ENCODE assay signal across 21 cellular contexts in genomic region chr11:128765571-128766530, GRCh38.
A peak's percentile ranks its signal among the peaks of the same experiment; 100 is the strongest.
DNase-seq lines count a peak whose midpoint lies in the region; ATAC-seq, FAIRE-seq and TF ChIP-seq lines count a peak whose summit lies in the region.
"Had no signal": no experiment of that assay in that cellular context is flagged by ENCODE, and none has a peak within 500 bp of the region (broad histone marks: within the 10 kb centered on the region; RNA-seq: fewer than 3 reads in every experiment).

No MANE protein-coding gene starts in this region.

- no peaks in the 10 kb centered on the region for H3F3A ChIP-seq in SK-N-SH (replicated peaks; ENCODE audit: insufficient read depth)

- H3K36me3 ChIP-seq in SK-N-SH (replicated peaks in 1 of 2; ENCODE audit: control insufficient read depth in 1 of 2, insufficient read depth in 2 of 2, low read length in 1 of 2) (peaks cover 0 to 8% of the 10 kb centered on the region in 2 experiments), pancreas (no peaks in the 10 kb centered on the region), OCI-LY7 (ENCODE audit: insufficient read depth, low read length) (peaks cover 78% of the 10 kb centered on the region)
- H3K36me3 ChIP-seq: thyroid gland had no signal

- peaks cover 28% of the 10 kb centered on the region for H3K4me1 Mint-ChIP-seq in activated CD8-positive, alpha-beta T cell treated with anti-CD3 and anti-CD28 coated beads, Interleukin-2, amount 10 ng/mL, durations not matched to agents 7 days and 5 days (ENCODE audit: low read depth)
- peaks cover 16% of the 10 kb centered on the region for H3K4me1 Mint-ChIP-seq in activated CD8-positive, alpha-beta T cell treated with anti-CD3 and anti-CD28 coated beads for 36 hours (ENCODE audit: low read depth)

- H2AFZ ChIP-seq in SK-N-SH (ENCODE audit: low read depth) (no peak overlapping the region), OCI-LY7 (ENCODE audit: low read length) (no peak overlapping the region)

- H3K27ac ChIP-seq in SK-N-SH (ENCODE audit: low read depth in 2 of 2, low read length in 1 of 2) (no peak overlapping the region), pancreas (no peak overlapping the region), OCI-LY7 (ENCODE audit: low read depth, low read length, poor library complexity, severe bottlenecking) (no peak overlapping the region)
- H3K27ac ChIP-seq: brain microvascular endothelial cell, C4-2B, Peyer's patch, thyroid gland had no signal

- H4K20me1 ChIP-seq in SK-N-SH (ENCODE audit: insufficient read depth) (no peaks in the 10 kb centered on the region), OCI-LY7 (ENCODE audit: insufficient read depth, low read length) (no peaks in the 10 kb centered on the region)

- peak overlapping the region; percentile 27 for H3K27ac Mint-ChIP-seq in activated CD8-positive, alpha-beta T cell treated with anti-CD3 and anti-CD28 coated beads, Interleukin-2, amount 10 ng/mL, durations not matched to agents 7 days and 5 days
- H3K27ac Mint-ChIP-seq in activated CD8-positive, alpha-beta T cell treated with anti-CD3 and anti-CD28 coated beads for 36 hours: no peak overlapping the region
- H3K27ac Mint-ChIP-seq: activated CD4-positive, alpha-beta T cell treated with anti-CD3 and anti-CD28 coated beads, Interleukin-2, amount 10 ng/mL, durations not matched to agents 24 days and 14 days; activated naive CD8-positive, alpha-beta T cell; stimulated activated naive B cell treated with anti-CD40 and anti-IgM and Interleukin-4, amounts not matched to agents 10 μg/mL and 1 μg/mL and 100 μg/mL, for 72 hours had no signal

- H3K9me3 ChIP-seq in SK-N-SH: no peaks in the 10 kb centered on the region
- no peaks in the 10 kb centered on the region for H3K9me3 ChIP-seq in pancreas
- no peaks in the 10 kb centered on the region for H3K9me3 ChIP-seq in OCI-LY7 (ENCODE audit: low read length)
- H3K9me3 ChIP-seq: Peyer's patch, thyroid gland had no signal

- CTCF ChIA-PET in activated CD8-positive, alpha-beta T cell treated with anti-CD3 and anti-CD28 coated beads, Interleukin-2, amount 10 ng/mL, durations not matched to agents 7 days and 5 days (lab: Charles Lee): no interaction called here
- CTCF ChIA-PET in activated CD8-positive, alpha-beta T cell treated with anti-CD3 and anti-CD28 coated beads for 36 hours (lab: Charles Lee): interaction anchor here (0.8 to 1.2 kb wide), 2 partner anchors 11 to 29 kb away, joined by 3 read pairs; no protein-coding TSS in a partner anchor
- CTCF ChIA-PET in SK-N-SH (lab: Yijun Ruan, JAX): interaction anchor here (1.2 to 5.2 kb wide), 5 partner anchors 7 to 65 kb away, joined by 4 to 29 read pairs (median 4); no protein-coding TSS in a partner anchor
- CTCF ChIA-PET in OCI-LY7 (lab: Charles Lee; ENCODE audit: unreplicated experiment): no interaction called here

- peaks cover 75% of the 10 kb centered on the region for H3K36me3 Mint-ChIP-seq in activated CD8-positive, alpha-beta T cell treated with anti-CD3 and anti-CD28 coated beads, Interleukin-2, amount 10 ng/mL, durations not matched to agents 7 days and 5 days (ENCODE audit: low read depth)
- peaks cover 33% of the 10 kb centered on the region for H3K36me3 Mint-ChIP-seq in activated CD8-positive, alpha-beta T cell treated with anti-CD3 and anti-CD28 coated beads for 36 hours (ENCODE audit: low read depth)

- POLR2A ChIA-PET in activated CD8-positive, alpha-beta T cell treated with anti-CD3 and anti-CD28 coated beads, Interleukin-2, amount 10 ng/mL, durations not matched to agents 7 days and 5 days (lab: Charles Lee): no interaction called here
- POLR2A ChIA-PET in activated CD8-positive, alpha-beta T cell treated with anti-CD3 and anti-CD28 coated beads for 36 hours (lab: Charles Lee): no interaction called here
- POLR2A ChIA-PET in SK-N-SH (lab: Yijun Ruan, JAX) (no interaction called here), OCI-LY7 (lab: Charles Lee) (no interaction called here)

- intact Hi-C loops in activated CD8-positive, alpha-beta T cell treated with anti-CD3 and anti-CD28 coated beads for 36 hours (cut with micrococcal nuclease): no loop called here
- intact Hi-C loops in pancreas (cut with DNase I) (no loop called here), OCI-LY7 (cut with micrococcal nuclease; ENCODE audit: unreplicated experiment) (no loop called here)

- H3K4me3 Mint-ChIP-seq in activated CD8-positive, alpha-beta T cell treated with anti-CD3 and anti-CD28 coated beads, Interleukin-2, amount 10 ng/mL, durations not matched to agents 7 days and 5 days: no peak overlapping the region
- no peak overlapping the region for H3K4me3 Mint-ChIP-seq in activated CD8-positive, alpha-beta T cell treated with anti-CD3 and anti-CD28 coated beads for 36 hours
- H3K4me3 Mint-ChIP-seq: activated CD4-positive, alpha-beta T cell treated with anti-CD3 and anti-CD28 coated beads, Interleukin-2, amount 10 ng/mL, durations not matched to agents 24 days and 14 days; activated naive CD8-positive, alpha-beta T cell; stimulated activated naive B cell treated with anti-CD40 and anti-IgM and Interleukin-4, amounts not matched to agents 10 μg/mL and 1 μg/mL and 100 μg/mL, for 72 hours had no signal

- no peak for FAIRE-seq in pancreas (lab: Jason Lieb, UNC)
- FAIRE-seq: keratinocyte, TTC549 had no signal

- BruUV-seq in OCI-LY7 (replicated peaks; lab: Mats Ljungman, UMichigan): no TSS peak

- no peaks in the 10 kb centered on the region for H3K27me3 Mint-ChIP-seq in activated CD8-positive, alpha-beta T cell treated with anti-CD3 and anti-CD28 coated beads, Interleukin-2, amount 10 ng/mL, durations not matched to agents 7 days and 5 days (ENCODE audit: low read depth)
- H3K27me3 Mint-ChIP-seq in activated CD8-positive, alpha-beta T cell treated with anti-CD3 and anti-CD28 coated beads for 36 hours: no peaks in the 10 kb centered on the region
- H3K27me3 Mint-ChIP-seq: activated CD4-positive, alpha-beta T cell treated with anti-CD3 and anti-CD28 coated beads, Interleukin-2, amount 10 ng/mL, durations not matched to agents 24 days and 14 days; activated naive CD8-positive, alpha-beta T cell; stimulated activated naive B cell treated with anti-CD40 and anti-IgM and Interleukin-4, amounts not matched to agents 10 μg/mL and 1 μg/mL and 100 μg/mL, for 72 hours had no signal

- H3K9me3 Mint-ChIP-seq in activated CD8-positive, alpha-beta T cell treated with anti-CD3 and anti-CD28 coated beads, Interleukin-2, amount 10 ng/mL, durations not matched to agents 7 days and 5 days (ENCODE audit: insufficient read depth): no peaks in the 10 kb centered on the region
- H3K9me3 Mint-ChIP-seq in activated CD8-positive, alpha-beta T cell treated with anti-CD3 and anti-CD28 coated beads for 36 hours: no peaks in the 10 kb centered on the region
- H3K9me3 Mint-ChIP-seq: activated CD4-positive, alpha-beta T cell treated with anti-CD3 and anti-CD28 coated beads, Interleukin-2, amount 10 ng/mL, durations not matched to agents 24 days and 14 days; stimulated activated naive B cell treated with anti-CD40 and anti-IgM and Interleukin-4, amounts not matched to agents 10 μg/mL and 1 μg/mL and 100 μg/mL, for 72 hours had no signal

- H3K27me3 ChIP-seq in SK-N-SH (ENCODE audit: insufficient read depth): no peaks in the 10 kb centered on the region
- no peaks in the 10 kb centered on the region for H3K27me3 ChIP-seq in pancreas
- H3K27me3 ChIP-seq: brain microvascular endothelial cell, Peyer's patch, thyroid gland had no signal

- H3K9me2 ChIP-seq in SK-N-SH (no peaks in the 10 kb centered on the region), OCI-LY7 (ENCODE audit: insufficient read depth, low read length) (no peaks in the 10 kb centered on the region)

- 82% methylated on average over 16 of the region's 16 CpGs for WGBS in SK-N-SH (ENCODE audit: low lambda C conversion rate)
- WGBS in pancreas, 2 donors: 49 to 58% methylated on average over 16 of the region's 16 CpGs

- DNase-seq in activated CD8-positive, alpha-beta T cell treated with anti-CD3 and anti-CD28 coated beads, Interleukin-2, amount 10 ng/mL, durations not matched to agents 7 days and 5 days: no peak
- no peak for DNase-seq in activated CD8-positive, alpha-beta T cell treated with anti-CD3 and anti-CD28 coated beads for 36 hours
- DNase-seq in SK-N-SH: peak; percentile 67
- DNase-seq in fibroblast of the aortic adventitia (ENCODE audit: low read depth): peak; percentile 82
- no peak for DNase-seq in pancreas
- no peak for DNase-seq in OCI-LY7 (ENCODE audit: low spot score)
- no peak for DNase-seq in activated T-cell treated with anti-CD3 and anti-CD28 coated beads for 4 hours
- DNase-seq: activated CD4-positive, alpha-beta T cell treated with anti-CD3 and anti-CD28 coated beads, Interleukin-2, amount 10 ng/mL, durations not matched to agents 24 days and 14 days; brain microvascular endothelial cell; GOT3; NCI-H1417 treated with DMSO at 0.1 percent for 48 hours; NCI-H2227 treated with DMSO at 0.1 percent for 48 hours; Peyer's patch; retina; stimulated activated naive B cell treated with anti-CD40 and anti-IgM and Interleukin-4, amounts not matched to agents 10 μg/mL and 1 μg/mL and 100 μg/mL, for 72 hours had no signal

- H3K4me3 ChIP-seq in SK-N-SH (ENCODE audit: low read depth in 2 of 2, low read length in 1 of 2) (no peak overlapping the region), fibroblast of the aortic adventitia (ENCODE audit: low read depth, low read length) (no peak overlapping the region), pancreas (peak overlapping the region in 1 of 4 donors; percentile 32), OCI-LY7 (ENCODE audit: low read depth, low read length, poor library complexity, severe bottlenecking) (no peak overlapping the region)
- H3K4me3 ChIP-seq: Peyer's patch, thyroid gland had no signal

- TF ChIP-seq RAD21 in SK-N-SH (IDR thresholded peaks at IDR 0.05; ENCODE audit: low read length): no peak

- H3K9ac ChIP-seq in SK-N-SH: no peak overlapping the region

- TF ChIP-seq EP300 in SK-N-SH (IDR thresholded peaks at IDR 0.05; ENCODE audit: borderline replicate concordance in 1 of 2, low read depth in 1 of 2, low read length in 1 of 2): no peak

- H3K4me2 ChIP-seq in SK-N-SH: no peak overlapping the region; the same call in 1 of the 2 replicates
- H3K4me2 ChIP-seq in OCI-LY7 (ENCODE audit: low read length): no peak overlapping the region

- TF ChIP-seq CTCF in activated CD8-positive, alpha-beta T cell treated with anti-CD3 and anti-CD28 coated beads for 36 hours (IDR thresholded peaks at IDR 0.05): no peak
- TF ChIP-seq CTCF in SK-N-SH (IDR thresholded peaks at IDR 0.05) (no peak), fibroblast of the aortic adventitia (IDR thresholded peaks at IDR 0.05; ENCODE audit: insufficient read depth, low read length) (no peak), pancreas (IDR thresholded peaks at IDR 0.05) (no peak), OCI-LY7 (conservative IDR thresholded peaks at IDR 0.05; ENCODE audit: low read length) (no peak)

- peaks cover 9% of the 10 kb centered on the region; the same call in 1 of the 2 replicates for H3K79me2 ChIP-seq in SK-N-SH (ENCODE audit: insufficient read depth)
- H3K79me2 ChIP-seq in OCI-LY7 (ENCODE audit: insufficient read depth, low read depth, low read length): no peaks in the 10 kb centered on the region

- H3K4me1 ChIP-seq in SK-N-SH (ENCODE audit: control insufficient read depth in 1 of 2, insufficient read depth in 2 of 2, low read depth in 1 of 2, low read length in 1 of 2) (peaks cover 0 to 15% of the 10 kb centered on the region in 2 experiments; a peak in 1 of 4 replicates), pancreas (peaks cover 0 to 4% (median 0%) of the 10 kb centered on the region in 3 donors), OCI-LY7 (ENCODE audit: insufficient read depth, low read length, poor library complexity, severe bottlenecking) (no peaks in the 10 kb centered on the region)
- H3K4me1 ChIP-seq: Peyer's patch had no signal

- no peak for ATAC-seq in activated CD8-positive, alpha-beta T cell treated with anti-CD3 and anti-CD28 coated beads, Interleukin-2, amount 10 ng/mL, durations not matched to agents 7 days and 5 days
- ATAC-seq in activated CD8-positive, alpha-beta T cell treated with anti-CD3 and anti-CD28 coated beads for 36 hours: no peak
- ATAC-seq in pancreas (peak; percentile 4 to 29 (median 16)), GM21423 (IDR thresholded peaks at IDR 0.05; ENCODE audit: unreplicated experiment) (no peak)
- ATAC-seq: stimulated activated naive B cell treated with anti-CD40 and anti-IgM and Interleukin-4, amounts not matched to agents 10 μg/mL and 1 μg/mL and 100 μg/mL, for 72 hours had no signal

Comparison
In these comparisons a context has a peak if more than half of its experiments do, and no peak if none do; other contexts are left out.
1. CTCF ChIA-PET loops: an anchor here in activated CD8-positive, alpha-beta T cell treated with anti-CD3 and anti-CD28 coated beads for 36 hours (0.8 to 1.2 kb wide) and SK-N-SH (1.2 to 5.2 kb wide); none called in activated CD8-positive, alpha-beta T cell treated with anti-CD3 and anti-CD28 coated beads, Interleukin-2, amount 10 ng/mL, durations not matched to agents 7 days and 5 days and OCI-LY7.
2. ATAC-seq: peak in pancreas (4 of 4); none in activated CD8-positive, alpha-beta T cell treated with anti-CD3 and anti-CD28 coated beads, Interleukin-2, amount 10 ng/mL, durations not matched to agents 7 days and 5 days (single experiment), activated CD8-positive, alpha-beta T cell treated with anti-CD3 and anti-CD28 coated beads for 36 hours (single experiment) and GM21423 (single experiment).
3. DNase-seq: peak in SK-N-SH (single experiment) and fibroblast of the aortic adventitia (single experiment); none in activated CD8-positive, alpha-beta T cell treated with anti-CD3 and anti-CD28 coated beads, Interleukin-2, amount 10 ng/mL, durations not matched to agents 7 days and 5 days (single experiment), activated CD8-positive, alpha-beta T cell treated with anti-CD3 and anti-CD28 coated beads for 36 hours (single experiment), pancreas (0 of 6), OCI-LY7 (single experiment) and activated T-cell treated with anti-CD3 and anti-CD28 coated beads for 4 hours (single experiment).